Comparison of ENCODE assay signal across 21 cellular contexts in the genomic region with DNA sequence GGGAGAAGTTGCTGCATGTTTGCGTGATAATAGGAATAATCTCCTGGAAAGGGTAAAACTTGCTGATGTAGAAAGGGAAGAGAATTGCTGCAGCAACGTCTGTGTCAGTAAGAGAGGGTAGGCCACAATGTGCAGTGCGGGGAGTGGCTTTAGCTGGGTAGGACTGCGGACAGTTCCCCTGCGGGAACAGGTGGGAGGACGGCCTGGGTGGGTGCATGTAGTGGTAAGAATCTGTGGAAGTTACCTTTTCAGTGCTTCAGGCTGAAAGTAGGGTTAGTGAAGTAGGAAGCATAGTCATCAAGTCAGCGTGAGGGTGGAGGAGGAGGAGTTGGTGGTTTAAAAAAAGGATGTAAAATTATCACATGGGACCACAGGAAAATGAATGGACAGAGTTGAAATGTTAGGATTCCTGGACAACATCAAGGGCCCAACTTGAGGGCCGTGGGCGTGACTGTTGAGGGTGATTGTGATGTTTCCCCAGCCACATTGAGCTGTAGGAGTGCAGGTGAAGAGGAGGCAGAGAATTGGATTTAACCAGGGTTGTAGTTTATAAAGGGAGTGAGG.
"Had no signal": no experiment of that assay in that cellular context is flagged by ENCODE, and none has a peak within 500 bp of the region (broad histone marks: within the 10 kb centered on the region; RNA-seq: fewer than 3 reads in every experiment).

No MANE protein-coding gene starts in this region.

- H3K27ac Mint-ChIP-seq: endodermal cell; naive B cell; nephron; stimulated activated memory B cell treated with anti-CD40 and anti-IgM and Interleukin-4, amounts not matched to agents 10 μg/mL and 1 μg/mL and 100 μg/mL, for 72 hours; stimulated activated naive CD8-positive, alpha-beta T cell treated with anti-CD3 and anti-CD28 coated beads, Interleukin-15, Interleukin-2, amounts not matched to agents 100 ng/mL and 50 ng/mL, for 24 hours had no signal

- H3K4me3 Mint-ChIP-seq: endodermal cell; naive B cell; nephron; stimulated activated memory B cell treated with anti-CD40 and anti-IgM and Interleukin-4, amounts not matched to agents 10 μg/mL and 1 μg/mL and 100 μg/mL, for 72 hours; stimulated activated naive CD8-positive, alpha-beta T cell treated with anti-CD3 and anti-CD28 coated beads, Interleukin-15, Interleukin-2, amounts not matched to agents 100 ng/mL and 50 ng/mL, for 24 hours had no signal

- H3K4me1 ChIP-seq: psoas muscle, right lobe of liver, tibial artery, vagina had no signal

- DNase-seq: dermis blood vessel endothelial cell; effector CD4-positive, alpha-beta T cell; endodermal cell; heart left ventricle; hippocampal formation; left colon; left ventricle myocardium superior; mesendoderm; naive B cell; occipital lobe; psoas muscle; retina; right lobe of liver; stimulated activated CD4-positive, alpha-beta T cell treated with anti-CD3 and anti-CD28 coated beads, Interleukin-4, amount 100 ng/mL, for 24 hours; tibial artery; upper lobe of left lung had no signal

- ATAC-seq: stimulated activated memory B cell treated with anti-CD40 and anti-IgM and Interleukin-4, amounts not matched to agents 10 μg/mL and 1 μg/mL and 100 μg/mL, for 72 hours had no signal

- H3K9me3 Mint-ChIP-seq: endodermal cell; naive B cell; nephron; stimulated activated memory B cell treated with anti-CD40 and anti-IgM and Interleukin-4, amounts not matched to agents 10 μg/mL and 1 μg/mL and 100 μg/mL, for 72 hours; stimulated activated naive CD8-positive, alpha-beta T cell treated with anti-CD3 and anti-CD28 coated beads, Interleukin-15, Interleukin-2, amounts not matched to agents 100 ng/mL and 50 ng/mL, for 24 hours had no signal

- H3K27me3 ChIP-seq: heart left ventricle, right lobe of liver, tibial artery, upper lobe of left lung, vagina had no signal

- H3K27me3 Mint-ChIP-seq: naive B cell; stimulated activated memory B cell treated with anti-CD40 and anti-IgM and Interleukin-4, amounts not matched to agents 10 μg/mL and 1 μg/mL and 100 μg/mL, for 72 hours; stimulated activated naive CD8-positive, alpha-beta T cell treated with anti-CD3 and anti-CD28 coated beads, Interleukin-15, Interleukin-2, amounts not matched to agents 100 ng/mL and 50 ng/mL, for 24 hours had no signal

- H3K4me1 Mint-ChIP-seq: endodermal cell, nephron had no signal

- H3K27ac ChIP-seq: heart left ventricle, psoas muscle, right lobe of liver, tibial artery, upper lobe of left lung, vagina had no signal

- H3K4me3 ChIP-seq: heart left ventricle, lung, psoas muscle, right lobe of liver, tibial artery, upper lobe of left lung, vagina had no signal
